ENCODE assay signal across 21 cellular contexts in the genomic region with DNA sequence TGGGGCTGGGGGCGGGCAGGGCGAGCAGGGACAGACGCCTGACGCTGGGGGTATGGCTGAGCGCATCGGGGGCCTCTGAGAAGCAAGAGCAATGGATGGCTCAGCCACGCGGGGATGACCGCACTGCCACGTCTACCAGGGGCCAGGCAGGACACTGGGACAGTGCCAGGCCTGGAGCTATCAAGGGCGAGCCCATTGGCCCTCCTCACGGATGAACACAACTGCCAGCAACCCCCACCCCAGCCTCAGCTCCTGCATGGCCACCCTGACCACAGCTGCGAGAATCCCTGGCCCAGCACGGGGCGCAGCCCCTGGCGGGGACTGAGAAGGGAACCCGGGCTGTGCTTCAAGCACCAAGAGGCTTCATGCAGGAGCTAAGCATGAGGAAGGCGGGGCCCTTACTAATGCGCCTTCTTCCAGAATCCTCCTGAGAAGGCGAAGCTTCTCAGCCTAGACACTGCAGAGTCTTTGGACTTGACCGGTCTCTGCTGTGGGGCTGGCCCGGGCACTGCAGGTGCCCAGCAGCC. TPM values are rescaled to one million over a fixed set of nuclear protein-coding genes. Genes with fewer than 3 reads are reported as not detected.
DNase-seq lines count a peak whose midpoint lies in the region; ATAC-seq, FAIRE-seq and TF ChIP-seq lines count a peak whose summit lies in the region.
"Had no signal": no experiment of that assay in that cellular context is flagged by ENCODE, and none has a peak within 500 bp of the region (broad histone marks: within the 10 kb centered on the region; RNA-seq: fewer than 3 reads in every experiment).

No MANE protein-coding gene starts in this region.

- no peak overlapping the region for H2BK20ac ChIP-seq in H1 (ENCODE audit: low read length)

- no peak overlapping the region for H4K5ac ChIP-seq in H1 (ENCODE audit: insufficient read length, low read depth, low read length)

- no peak overlapping the region for H2BK15ac ChIP-seq in H1 (ENCODE audit: low read length)
- H2BK15ac ChIP-seq in neuronal stem cell (ENCODE audit: low read length) = peak overlapping the region; percentile 26

- H2BK120ac ChIP-seq in H1 (replicated peaks; ENCODE audit: low read depth, low read length) = no peak overlapping the region
- H2BK120ac ChIP-seq in neuronal stem cell (ENCODE audit: low read depth, low read length) = no peak overlapping the region

- H2BK12ac ChIP-seq in H1 (ENCODE audit: low read depth, low read length) (no peak overlapping the region), neuronal stem cell (ENCODE audit: low read length) (no peak overlapping the region)

- H3K9ac ChIP-seq in H1 (replicated peaks in 1 of 4; ENCODE audit: extremely low read depth in 1 of 4, low read depth in 3 of 4, low read length in 3 of 4) (no peak overlapping the region), neuronal stem cell (ENCODE audit: low read depth, low read length, poor library complexity) (no peak overlapping the region)
- H3K9ac ChIP-seq: BLaER1, GM23248 had no signal

- H3K36me3 ChIP-seq in left ventricle myocardium inferior = peaks cover 68% of the 10 kb centered on the region
- H3K36me3 ChIP-seq in H1 (ENCODE audit: control insufficient read depth in 2 of 4, insufficient read depth in 4 of 4, low read length in 3 of 4) = no peaks in the 10 kb centered on the region
- peaks cover 0 to 17% of the 10 kb centered on the region in 2 donors for H3K36me3 ChIP-seq in neuronal stem cell (replicated peaks in 1 of 2; ENCODE audit: control insufficient read depth in 2 of 2, insufficient read depth in 2 of 2, low read length in 2 of 2)
- H3K36me3 ChIP-seq in ovary = no peaks in the 10 kb centered on the region
- peaks cover 5% of the 10 kb centered on the region; the same call in 1 of the 2 replicates for H3K36me3 ChIP-seq in WERI-Rb-1

- TF ChIP-seq POLR2A in H1 (IDR thresholded peaks at IDR 0.05; ENCODE audit: control extremely low read depth in 1 of 2, low read depth in 2 of 2, low read length in 2 of 2) = no peak
- no peak for TF ChIP-seq POLR2A in ovary (IDR thresholded peaks at IDR 0.05)

- H3K23ac ChIP-seq in H1 (ENCODE audit: insufficient read length) = no peak overlapping the region
- H3K23ac ChIP-seq in neuronal stem cell (ENCODE audit: low read depth, low read length, poor library complexity) = no peak overlapping the region

- H3K27ac ChIP-seq in right cardiac atrium (ENCODE audit: low read length) (no peak overlapping the region), left ventricle myocardium inferior (replicated peaks) (no peak overlapping the region), H1 (ENCODE audit: low read depth, low read length) (no peak overlapping the region), neuronal stem cell (replicated peaks; ENCODE audit: low read length) (no peak overlapping the region), ovary (no peak overlapping the region), WERI-Rb-1 (no peak overlapping the region)
- H3K27ac ChIP-seq: 22Rv1, BLaER1, C4-2B, GM23248 had no signal

- CTCF ChIA-PET in H1 (lab: Charles Lee; ENCODE audit: partially characterized antibody) = interaction anchor here (0.7 to 2.5 kb wide), 19 partner anchors 8 to 253 kb away, joined by 3 to 10 read pairs (median 4); a partner anchor contains a TSS

- TF ChIP-seq CTCF in left ventricle myocardium inferior (IDR thresholded peaks at IDR 0.05; ENCODE audit: borderline replicate concordance) (no peak), H1 (IDR thresholded peaks at IDR 0.05; ENCODE audit: control extremely low read depth in 1 of 3, insufficient read depth in 1 of 3, low read depth in 1 of 3, low read length in 3 of 3) (no peak), ovary (IDR thresholded peaks at IDR 0.05) (no peak), WERI-Rb-1 (IDR thresholded peaks at IDR 0.05; ENCODE audit: low read depth, low read length) (no peak)

- H3K79me2 ChIP-seq in H1 (ENCODE audit: control insufficient read depth in 1 of 2, insufficient read depth in 2 of 2, low read length in 2 of 2) = no peaks in the 10 kb centered on the region

- no peak overlapping the region for H4K91ac ChIP-seq in H1 (replicated peaks; ENCODE audit: insufficient read length, low read length)
- no peak overlapping the region for H4K91ac ChIP-seq in neuronal stem cell (ENCODE audit: low read depth, low read length, poor library complexity)

- peak overlapping the region; percentile 51; the same call in 1 of the 2 replicates for H4K8ac ChIP-seq in H1 (ENCODE audit: extremely low read depth, insufficient read depth, low read length)
- no peak overlapping the region for H4K8ac ChIP-seq in neuronal stem cell (ENCODE audit: low read depth, low read length)

- no peaks in the 10 kb centered on the region for H4K20me1 ChIP-seq in H1 (replicated peaks in 1 of 2; ENCODE audit: control insufficient read depth in 1 of 2, insufficient read depth in 2 of 2, low read length in 2 of 2)

- H3K23me2 ChIP-seq in H1 (ENCODE audit: low read depth, low read length) = 0 out of 2 replicates have a peak, but pooled peaks cover 2% of the 10 kb centered on the region

- no peak for TF ChIP-seq RAD21 in H1 (IDR thresholded peaks at IDR 0.05 in 1 of 2, conservative IDR thresholded peaks at IDR 0.05 in 1 of 2; ENCODE audit: low read depth in 2 of 2, low read length in 2 of 2)

- intact Hi-C loops in right cardiac atrium (cut with DNase I) (loop anchor here in 1 of 4 donors (10.0 kb wide), 1 partner anchor 245 kb away; a partner anchor contains a TSS), left ventricle myocardium inferior (cut with micrococcal nuclease) (loop anchor here (10.0 kb wide), 1 partner anchor 245 kb away; a partner anchor contains a TSS), ovary (cut with DNase I) (no loop called here)

- 91% methylated on average over 22 of the region's 22 CpGs for WGBS in right cardiac atrium
- 95% methylated on average over 14 of the region's 22 CpGs; no CpG with 5 or more reads in 1 of the 2 experiments for WGBS in H1 (ENCODE audit: extremely low coverage in 1 of 2, insufficient coverage in 1 of 2, insufficient read length in 1 of 2, insufficient replicate concordance in 2 of 2, low coverage in 1 of 2, low lambda C conversion rate in 2 of 2, missing lambda C conversion rate in 1 of 2), 2 experiments
- WGBS in neuronal stem cell (ENCODE audit: extremely low coverage in 2 of 2, insufficient read length in 2 of 2, insufficient replicate concordance in 1 of 2), 2 donors = no CpG with 5 or more reads among the region's 22 CpGs
- WGBS in ovary, 3 donors = 87 to 88% (median 87%) methylated on average over 21 to 22 of the region's 22 CpGs

- H3K56ac ChIP-seq in H1 (replicated peaks; ENCODE audit: insufficient read length, low read depth, low read length) = no peak overlapping the region

- no peak overlapping the region for H3K14ac ChIP-seq in H1 (ENCODE audit: insufficient read length)
- no peak overlapping the region for H3K14ac ChIP-seq in neuronal stem cell (ENCODE audit: low read length)

- H3K4me1 ChIP-seq in right cardiac atrium (ENCODE audit: control insufficient read depth, insufficient read depth, low read length) (no peaks in the 10 kb centered on the region), left ventricle myocardium inferior (peaks cover 8% of the 10 kb centered on the region), H1 (replicated peaks in 1 of 4; ENCODE audit: control insufficient read depth in 3 of 4, insufficient read depth in 4 of 4, low read length in 3 of 4) (no peaks in the 10 kb centered on the region; a peak in 2 of 7 replicates), neuronal stem cell (ENCODE audit: control insufficient read depth in 2 of 2, insufficient read depth in 1 of 2, low read depth in 1 of 2, low read length in 2 of 2) (peaks cover 0 to 4% of the 10 kb centered on the region in 2 donors), ovary (ENCODE audit: insufficient read depth) (peaks cover 7% of the 10 kb centered on the region)
- H3K4me1 ChIP-seq: HAP-1 had no signal

- H3K9me3 ChIP-seq in right cardiac atrium (ENCODE audit: control insufficient read depth, low read length) = no peaks in the 10 kb centered on the region
- no peaks in the 10 kb centered on the region for H3K9me3 ChIP-seq in left ventricle myocardium inferior (replicated peaks)
- no peaks in the 10 kb centered on the region for H3K9me3 ChIP-seq in H1 (ENCODE audit: insufficient read depth in 2 of 2, low read depth in 1 of 2, low read length in 1 of 2)
- H3K9me3 ChIP-seq in neuronal stem cell (replicated peaks in 1 of 2; ENCODE audit: control insufficient read depth in 2 of 2, insufficient read depth in 1 of 2, low read depth in 1 of 2, low read length in 2 of 2) = no peaks in the 10 kb centered on the region
- H3K9me3 ChIP-seq in ovary = no peaks in the 10 kb centered on the region
- H3K9me3 ChIP-seq in WERI-Rb-1 (ENCODE audit: severe bottlenecking) = no peaks in the 10 kb centered on the region
- H3K9me3 ChIP-seq: BLaER1, HAP-1 had no signal

- DNase-seq in right cardiac atrium = peak in 2 of 3 donors; percentile 45 to 47
- DNase-seq in left ventricle myocardium inferior = no peak
- no peak for DNase-seq in H1 (ENCODE audit: low read depth in 1 of 2, low spot score in 2 of 2)
- no peak for DNase-seq in neuronal stem cell (ENCODE audit: low spot score)
- no peak for DNase-seq in NCI-H748 treated with DMSO at 0.1 percent for 48 hours (lab: John Stamatoyannopoulos, UW)
- no peak for DNase-seq in ovary
- no peak for DNase-seq in WERI-Rb-1
- DNase-seq: CD4-positive, CD25-positive, alpha-beta regulatory T cell; DMS 273 treated with DMSO at 0.1 percent for 48 hours; DMS79; GF-D8; GM23248 had no signal

- H2AK5ac ChIP-seq in H1 (ENCODE audit: low read depth, low read length) (no peak overlapping the region), neuronal stem cell (ENCODE audit: low read depth, low read length) (no peak overlapping the region)

- no peak overlapping the region for H3K4ac ChIP-seq in H1 (replicated peaks; ENCODE audit: insufficient read length, low read depth, low read length)
- no peak overlapping the region for H3K4ac ChIP-seq in neuronal stem cell (ENCODE audit: low read length)

- no peak for TF ChIP-seq EP300 in H1 (IDR thresholded peaks at IDR 0.05; ENCODE audit: borderline replicate concordance in 1 of 2, low read depth in 2 of 2, low read length in 2 of 2)
- no peak for TF ChIP-seq EP300 in ovary (IDR thresholded peaks at IDR 0.05)

- H2AFZ ChIP-seq in H1 (ENCODE audit: low read length) = no peak overlapping the region
- H2AFZ ChIP-seq in neuronal stem cell (ENCODE audit: low read length) = no peak overlapping the region
- H2AFZ ChIP-seq: GM23248 had no signal

- H3K4me2 ChIP-seq in H1 (ENCODE audit: insufficient read depth in 1 of 2, low read depth in 2 of 2, low read length in 2 of 2) = no peak overlapping the region
- no peak overlapping the region for H3K4me2 ChIP-seq in neuronal stem cell (ENCODE audit: insufficient read depth, low read length, poor library complexity, severe bottlenecking)
- H3K4me2 ChIP-seq: BLaER1 had no signal

- POLR2A ChIA-PET in H1 (lab: Charles Lee; ENCODE audit: partially characterized antibody) = interaction anchor here (0.9 to 2.1 kb wide), 5 partner anchors 8 to 243 kb away, joined by 3 to 8 read pairs (median 5); a partner anchor contains a TSS

- FAIRE-seq in H1 (lab: Jason Lieb, UNC) = no peak
- FAIRE-seq: A204.1, D721Med, GM12891, GM18507 had no signal

- H3K27me3 ChIP-seq in right cardiac atrium (ENCODE audit: control insufficient read depth, insufficient read depth) = no peaks in the 10 kb centered on the region
- H3K27me3 ChIP-seq in left ventricle myocardium inferior (ENCODE audit: low read depth) = no peaks in the 10 kb centered on the region
- no peaks in the 10 kb centered on the region for H3K27me3 ChIP-seq in H1 (replicated peaks in 1 of 4; ENCODE audit: control insufficient read depth in 3 of 4, extremely low read depth in 1 of 4, insufficient read depth in 3 of 4, low read length in 3 of 4)
- H3K27me3 ChIP-seq in neuronal stem cell (ENCODE audit: control insufficient read depth in 3 of 3, insufficient read depth in 3 of 3, low read depth in 1 of 3, low read length in 3 of 3) = no peaks in the 10 kb centered on the region
- no peaks in the 10 kb centered on the region for H3K27me3 ChIP-seq in ovary
- no peaks in the 10 kb centered on the region for H3K27me3 ChIP-seq in WERI-Rb-1 (ENCODE audit: insufficient read depth, low read depth, severe bottlenecking)
- H3K27me3 ChIP-seq: BLaER1 had no signal

- ATAC-seq in right cardiac atrium (no peak), GM18517 (IDR thresholded peaks at IDR 0.05; ENCODE audit: unreplicated experiment) (no peak)

- H2BK5ac ChIP-seq in H1 (ENCODE audit: low read depth, low read length) = no peak overlapping the region
- peak overlapping the region; percentile 3 for H2BK5ac ChIP-seq in neuronal stem cell (ENCODE audit: low read length)

- no peak overlapping the region for H3K4me3 ChIP-seq in right cardiac atrium (ENCODE audit: low read length)
- H3K4me3 ChIP-seq in left ventricle myocardium inferior = no peak overlapping the region
- no peak overlapping the region for H3K4me3 ChIP-seq in H1 (ENCODE audit: extremely low read depth in 1 of 4, insufficient read depth in 2 of 4, low read depth in 3 of 4, low read length in 4 of 4)
- H3K4me3 ChIP-seq in neuronal stem cell (ENCODE audit: low read length in 2 of 2) = no peak overlapping the region
- H3K4me3 ChIP-seq in ovary = no peak overlapping the region
- H3K4me3 ChIP-seq in WERI-Rb-1 (ENCODE audit: low read depth, low read length) = no peak overlapping the region
- H3K4me3 ChIP-seq: BLaER1, GM23248, HAP-1 had no signal

- H3K18ac ChIP-seq in H1 (ENCODE audit: extremely low read depth, low read length) (no peak overlapping the region), neuronal stem cell (ENCODE audit: low read length) (no peak overlapping the region)

- H3K79me1 ChIP-seq in H1 (ENCODE audit: low read depth, low read length) = no peaks in the 10 kb centered on the region
- H3K79me1 ChIP-seq in neuronal stem cell (ENCODE audit: low read depth, low read length) = peaks cover 3% of the 10 kb centered on the region

RNA-seq across cellular contexts. Expression of a gene that starts 9.5 kb away (rescaled TPM):
- total RNA-seq in right cardiac atrium (100 to 1,000 TPM; 158 to 185 (median 168) TPM), left ventricle myocardium inferior (156 TPM), ovary (100 to 1,000 TPM; 158 to 216 (median 192) TPM)
- polyA plus RNA-seq in right cardiac atrium (299 TPM), H1 (2011; rRNA removed) (76.4 and 97.6 TPM in 2 replicates), ovary (100 to 1,000 TPM in 1 of 2 donors, 10 to 100 TPM in 1; 65.4 to 313 TPM)
- 109 and 115 TPM in 2 replicates for total RNA-seq in H1 (2021; fragmentation: NEBNext Ultra II Directional; extraction: Animal tissue kit (Norgen Biotek cat#: 25700))
- polyA plus RNA-seq in H1 (2011; cell fraction: cytosol; rRNA removed) = 167 TPM
- 189 TPM for polyA plus RNA-seq in H1 (2011; cell fraction: nucleus; rRNA removed)
- polyA plus RNA-seq in H1 (2012, experiment 1 of 2) = 132 to 155 TPM (median 146 TPM) in 4 replicates
- 99.7 TPM for polyA plus RNA-seq in H1 (2012, experiment 2 of 2)
- 111 TPM for polyA plus RNA-seq in H1 (2013, experiment 1 of 2)
- polyA plus RNA-seq in H1 (2013, experiment 2 of 2) = 111 TPM
- polyA minus RNA-seq in H1 (2011; rRNA and poly(A)+ RNA removed) = 18.1 and 21.2 TPM in 2 replicates
- 44.5 TPM for polyA minus RNA-seq in H1 (2011; cell fraction: cytosol; rRNA and poly(A)+ RNA removed)
- 19.1 TPM for polyA minus RNA-seq in H1 (2011; cell fraction: nucleus; rRNA and poly(A)+ RNA removed)
- 134 TPM for polyA plus RNA-seq in neuronal stem cell (2013, experiment 1 of 2)
- polyA plus RNA-seq in neuronal stem cell (2013, experiment 2 of 2) = 128 TPM

RNA-seq across cellular contexts. Expression of a gene that starts 14.9 kb away (rescaled TPM):
- total RNA-seq in right cardiac atrium (10 to 100 TPM in 3 of 4 donors, 1 to 10 TPM in 1; 9.6 to 17.8 (median 14.7) TPM), left ventricle myocardium inferior (14.9 TPM), ovary (10 to 100 TPM; 10.6 to 17.6 (median 16.8) TPM)
- polyA plus RNA-seq in right cardiac atrium (14.6 TPM), H1 (2011; rRNA removed) (20.3 and 35.6 TPM in 2 replicates), ovary (10 to 100 TPM in 1 of 2 donors, 1 to 10 TPM in 1; 1.4 to 17.1 TPM)
- total RNA-seq in H1 (2021; fragmentation: NEBNext Ultra II Directional; extraction: Animal tissue kit (Norgen Biotek cat#: 25700)) = 17.3 and 17.4 TPM in 2 replicates
- polyA plus RNA-seq in H1 (2011; cell fraction: cytosol; rRNA removed) = 27.1 TPM
- polyA plus RNA-seq in H1 (2011; cell fraction: nucleus; rRNA removed) = 58.8 TPM
- 6.5 to 12.5 TPM (median 11.5 TPM) in 4 replicates for polyA plus RNA-seq in H1 (2012, experiment 1 of 2)
- 9.1 TPM for polyA plus RNA-seq in H1 (2012, experiment 2 of 2)
- polyA plus RNA-seq in H1 (2013, experiment 1 of 2) = 5.4 TPM
- polyA plus RNA-seq in H1 (2013, experiment 2 of 2) = 5.4 TPM
- 10.5 and 13.0 TPM in 2 replicates for polyA minus RNA-seq in H1 (2011; rRNA and poly(A)+ RNA removed)
- 10.9 TPM for polyA minus RNA-seq in H1 (2011; cell fraction: cytosol; rRNA and poly(A)+ RNA removed)
- 27.0 TPM for polyA minus RNA-seq in H1 (2011; cell fraction: nucleus; rRNA and poly(A)+ RNA removed)
- polyA plus RNA-seq in neuronal stem cell (2013, experiment 1 of 2) = 6.9 TPM
- polyA plus RNA-seq in neuronal stem cell (2013, experiment 2 of 2) = 5.5 TPM

RNA-seq across cellular contexts. Expression of a gene that starts 23.7 kb away (rescaled TPM):
- total RNA-seq in right cardiac atrium (1 to 10 TPM; 6.0 to 7.0 (median 6.7) TPM), left ventricle myocardium inferior (1.6 TPM), ovary (10 to 100 TPM in 2 of 7 donors, 1 to 10 TPM in 5; 4.1 to 14.3 (median 6.9) TPM)
- polyA plus RNA-seq in right cardiac atrium (5.2 TPM), H1 (2011; rRNA removed) (3.8 and 5.0 TPM in 2 replicates), ovary (1 to 10 TPM; 1.7 to 3.4 TPM)
- total RNA-seq in H1 (2021; fragmentation: NEBNext Ultra II Directional; extraction: Animal tissue kit (Norgen Biotek cat#: 25700)) = 6.3 and 8.0 TPM in 2 replicates
- 4.0 TPM for polyA plus RNA-seq in H1 (2011; cell fraction: cytosol; rRNA removed)
- 7.8 TPM for polyA plus RNA-seq in H1 (2011; cell fraction: nucleus; rRNA removed)
- polyA plus RNA-seq in H1 (2012, experiment 1 of 2) = 1.7 to 3.8 TPM (median 3.3 TPM) in 4 replicates
- 3.3 TPM for polyA plus RNA-seq in H1 (2012, experiment 2 of 2)
- polyA plus RNA-seq in H1 (2013, experiment 1 of 2) = 3.2 TPM
- polyA plus RNA-seq in H1 (2013, experiment 2 of 2) = 3.4 TPM
- polyA minus RNA-seq in H1 (2011; rRNA and poly(A)+ RNA removed) = 6.1 and 7.9 TPM in 2 replicates
- polyA minus RNA-seq in H1 (2011; cell fraction: cytosol; rRNA and poly(A)+ RNA removed) = 6.6 TPM
- 9.2 TPM for polyA minus RNA-seq in H1 (2011; cell fraction: nucleus; rRNA and poly(A)+ RNA removed)
- polyA plus RNA-seq in neuronal stem cell (2013, experiment 1 of 2) = 2.0 TPM
- polyA plus RNA-seq in neuronal stem cell (2013, experiment 2 of 2) = 1.5 TPM

Comparison
In these comparisons a context has a peak if more than half of its experiments do, and no peak if none do; other contexts are left out.
1. DNase-seq: peak in right cardiac atrium (2 of 3); none in left ventricle myocardium inferior (single experiment), H1 (0 of 2), neuronal stem cell (single experiment), NCI-H748 treated with DMSO at 0.1 percent for 48 hours (single experiment), ovary (0 of 5) and WERI-Rb-1 (single experiment).